ENCODE assay signal across 8 cellular contexts in genomic region chr1:119008483-119009299, GRCh38. TPM values are rescaled to one million over a fixed set of nuclear protein-coding genes. Genes with fewer than 3 reads are reported as not detected.
A peak's percentile ranks its signal among the peaks of the same experiment; 100 is the strongest.
DNase-seq lines count a peak whose midpoint lies in the region; ATAC-seq and TF ChIP-seq lines count a peak whose summit lies in the region.

No MANE protein-coding gene starts in this region.

- no peaks in the 10 kb centered on the region for H3K36me3 Mint-ChIP-seq in HFFc6 (ENCODE audit: low read depth)

- H3K9me3 ChIP-seq in adipocyte (ENCODE audit: control insufficient read depth, low read length) (peaks cover 10% of the 10 kb centered on the region), right cardiac atrium (ENCODE audit: control insufficient read depth, low read length) (peaks cover 2% of the 10 kb centered on the region)

- peak; percentile 82 for TF ChIP-seq CTCF in HFFc6 (IDR thresholded peaks at IDR 0.05)

- peak overlapping the region; percentile 50 for H3K9ac ChIP-seq in adipocyte (ENCODE audit: low read length)

- DNase-seq in SIG-M5 treated with dmso at 0.1 percent for 504 hours (lab: John Stamatoyannopoulos, UW; ENCODE audit: unreplicated experiment) = peak; percentile 25
- DNase-seq in SIG-M5 (lab: John Stamatoyannopoulos, UW) = no peak
- DNase-seq in HFFc6 = peak; percentile 61
- DNase-seq in NCI-H2196 (lab: John Stamatoyannopoulos, UW; ENCODE audit: unreplicated experiment) = peak; percentile 20
- peak; percentile 63 for DNase-seq in adipocyte (ENCODE audit: low read depth)
- DNase-seq in right cardiac atrium = no peak
- peak; percentile 82 for DNase-seq in renal cortical epithelial cell (ENCODE audit: low read depth)

- intact Hi-C loops in right cardiac atrium (cut with DNase I) = loop anchor here in 3 of 4 donors (5.0 to 10.0 kb wide), 3 partner anchors 784 to 854 kb away; no protein-coding TSS in a partner anchor

- H3K4me3 ChIP-seq in adipocyte (ENCODE audit: low read length) = peak overlapping the region; percentile 76
- H3K4me3 ChIP-seq in right cardiac atrium (ENCODE audit: low read length) = peak overlapping the region; percentile 35

- H3K4me3 Mint-ChIP-seq in HFFc6 = peak overlapping the region; percentile 78

- H3K4me1 Mint-ChIP-seq in HFFc6 (ENCODE audit: low read depth) = peaks cover 23% of the 10 kb centered on the region

- ATAC-seq in right cardiac atrium (peak; percentile 59 to 75), HG02870 (IDR thresholded peaks at IDR 0.05; ENCODE audit: unreplicated experiment) (no peak)

- no peaks in the 10 kb centered on the region for H3K27me3 Mint-ChIP-seq in HFFc6 (ENCODE audit: insufficient read depth)

- H3K4me1 ChIP-seq in adipocyte (ENCODE audit: control insufficient read depth, insufficient read depth, low read length) (peaks cover 15% of the 10 kb centered on the region), right cardiac atrium (ENCODE audit: control insufficient read depth, insufficient read depth, low read length) (no peaks in the 10 kb centered on the region)

- 4% methylated on average over 22 of the region's 22 CpGs for WGBS in right cardiac atrium

- H3K36me3 ChIP-seq in adipocyte (ENCODE audit: control insufficient read depth, insufficient read depth, low read length, severe bottlenecking) = no peaks in the 10 kb centered on the region

- H3K9me3 Mint-ChIP-seq in HFFc6 = 0 out of 2 replicates have a peak, but pooled peaks cover 3% of the 10 kb centered on the region

- peak overlapping the region; percentile 76 for H3K27ac Mint-ChIP-seq in HFFc6

- H3K27me3 ChIP-seq in adipocyte (replicated peaks; ENCODE audit: control insufficient read depth, insufficient read depth, low read length) (peaks cover 17% of the 10 kb centered on the region), right cardiac atrium (ENCODE audit: control insufficient read depth, insufficient read depth) (no peaks in the 10 kb centered on the region)

- no peak overlapping the region for H3K27ac ChIP-seq in right cardiac atrium (ENCODE audit: low read length)

RNA-seq across cellular contexts. Expression of gene TBX15, which starts 20.5 kb away (rescaled TPM):
- 10 to 100 TPM in 3 of 6 experiments, 1 to 10 TPM in 3; 5.3 to 12.2 (median 10.0) TPM for total RNA-seq in HFFc6 (2021; fragmentation: NEBNext Ultra II Directional; extraction: Animal tissue kit (Norgen Biotek cat#: 25700))
- total RNA-seq in right cardiac atrium (1 to 10 TPM; 2.0 to 4.4 (median 2.8) TPM), renal cortical epithelial cell (0.87 and 0.89 TPM in 2 replicates)
- polyA plus RNA-seq in right cardiac atrium = 1.1 TPM

Comparison
In these comparisons a context has a peak if more than half of its experiments do, and no peak if none do; other contexts are left out.
1. DNase-seq: peak in SIG-M5 treated with dmso at 0.1 percent for 504 hours (single experiment), HFFc6 (single experiment), NCI-H2196 (single experiment), adipocyte (single experiment) and renal cortical epithelial cell (single experiment); none in SIG-M5 (single experiment) and right cardiac atrium (0 of 3).